ENCODE assay signal across 30 cellular contexts in genomic region chr2:125037135-125037653, GRCh38.
"Had no signal": no experiment of that assay in that cellular context is flagged by ENCODE, and none has a peak within 500 bp of the region (broad histone marks: within the 10 kb centered on the region; RNA-seq: fewer than 3 reads in every experiment).

No MANE protein-coding gene starts in this region.

- ATAC-seq: activated naive CD4-positive, alpha-beta T cell treated with anti-CD3 and anti-CD28 coated beads, Interleukin-2, amount 50 U/mL, for 72 hours; activated T-cell treated with anti-CD3 and anti-CD28 coated beads, Interleukin-2, amount 50 U/mL, for 72 hours; effector memory CD8-positive, alpha-beta T cell; WTC11 had no signal

- H3K27ac ChIP-seq: ascending aorta, breast epithelium, cardiac muscle cell, coronary artery, dorsolateral prefrontal cortex, epithelial cell of prostate, VCaP had no signal

- H3K36me3 Mint-ChIP-seq: activated naive CD4-positive, alpha-beta T cell treated with anti-CD3 and anti-CD28 coated beads, Interleukin-2, amount 10 ng/mL, durations not matched to agents 7 days and 5 days; activated naive CD8-positive, alpha-beta T cell treated with anti-CD3 and anti-CD28 coated beads, Interleukin-2, amount 10 ng/mL, durations not matched to agents 7 days and 5 days; brain had no signal

- H3K27me3 Mint-ChIP-seq: activated CD4-positive, alpha-beta memory T cell treated with anti-CD3 and anti-CD28 coated beads, Interleukin-2, amount 10 ng/mL, durations not matched to agents 7 days and 5 days; activated CD4-positive, alpha-beta T cell treated with anti-CD3 and anti-CD28 coated beads, Interleukin-2, amount 10 ng/mL, durations not matched to agents 7 days and 5 days; activated naive CD4-positive, alpha-beta T cell treated with anti-CD3 and anti-CD28 coated beads, Interleukin-2, amount 10 ng/mL, durations not matched to agents 7 days and 5 days; activated naive CD8-positive, alpha-beta T cell treated with anti-CD3 and anti-CD28 coated beads, Interleukin-2, amount 10 ng/mL, durations not matched to agents 7 days and 5 days; activated T-cell treated with anti-CD3 and anti-CD28 coated beads, Interleukin-2, amount 50 U/mL, for 24 hours; dendritic cell treated with granulocyte-macrophage colony-stimulating factor and Interleukin-4, amounts not matched to agents 40 ng/mL and 50 ng/mL, for 4 days; effector memory CD8-positive, alpha-beta T cell had no signal

- H3K9me3 ChIP-seq: breast epithelium had no signal

- H3K27me3 ChIP-seq: ascending aorta, breast epithelium, cardiac muscle cell, dorsolateral prefrontal cortex had no signal

- H3K36me3 ChIP-seq: ascending aorta, breast epithelium, cardiac muscle cell had no signal

- H3K4me3 ChIP-seq: ascending aorta, breast epithelium, cardiac muscle cell, coronary artery, dorsolateral prefrontal cortex had no signal

- H3K4me3 Mint-ChIP-seq: activated CD4-positive, alpha-beta memory T cell treated with anti-CD3 and anti-CD28 coated beads, Interleukin-2, amount 10 ng/mL, durations not matched to agents 7 days and 5 days; activated CD4-positive, alpha-beta T cell treated with anti-CD3 and anti-CD28 coated beads, Interleukin-2, amount 10 ng/mL, durations not matched to agents 7 days and 5 days; activated naive CD4-positive, alpha-beta T cell treated with anti-CD3 and anti-CD28 coated beads, Interleukin-2, amount 10 ng/mL, durations not matched to agents 7 days and 5 days; activated naive CD8-positive, alpha-beta T cell treated with anti-CD3 and anti-CD28 coated beads, Interleukin-2, amount 10 ng/mL, durations not matched to agents 7 days and 5 days; activated T-cell treated with anti-CD3 and anti-CD28 coated beads, Interleukin-2, amount 50 U/mL, for 24 hours; activated T-cell treated with anti-CD3 and anti-CD28 coated beads, Interleukin-2, amount 50 U/mL, for 72 hours; brain; dendritic cell treated with granulocyte-macrophage colony-stimulating factor and Interleukin-4, amounts not matched to agents 40 ng/mL and 50 ng/mL, for 4 days; effector memory CD8-positive, alpha-beta T cell; WTC11 had no signal

- DNase-seq: activated CD4-positive, alpha-beta memory T cell treated with anti-CD3 and anti-CD28 coated beads, Interleukin-2, amount 10 ng/mL, durations not matched to agents 7 days and 5 days; activated CD4-positive, alpha-beta T cell treated with anti-CD3 and anti-CD28 coated beads for 1 hour; activated CD4-positive, alpha-beta T cell treated with anti-CD3 and anti-CD28 coated beads for 4 hours; activated CD4-positive, alpha-beta T cell treated with anti-CD3 and anti-CD28 coated beads, Interleukin-2, amount 10 ng/mL, durations not matched to agents 7 days and 5 days; activated CD4-positive, alpha-beta T cell treated with anti-CD3 and anti-CD28 coated beads, Interleukin-2, amount 50 U/mL, for 4 hours; activated CD8-positive, alpha-beta memory T cell treated with anti-CD3 and anti-CD28 coated beads, Interleukin-2, amount 50 U/mL, for 48 hours; activated gamma-delta T cell; activated naive CD4-positive, alpha-beta T cell; activated naive CD4-positive, alpha-beta T cell treated with anti-CD3 and anti-CD28 coated beads, Interleukin-2, amount 10 ng/mL, durations not matched to agents 7 days and 5 days; activated naive CD8-positive, alpha-beta T cell treated with anti-CD3 and anti-CD28 coated beads, Interleukin-2, amount 10 ng/mL, durations not matched to agents 7 days and 5 days; activated T-cell treated with anti-CD3 and anti-CD28 coated beads for 4 hours; activated T-cell treated with anti-CD3 and anti-CD28 coated beads, Interleukin-2, amount 50 U/mL, for 24 hours; activated T-cell treated with anti-CD3 and anti-CD28 coated beads, Interleukin-2, amount 50 U/mL, for 72 hours; central memory CD4-positive, alpha-beta T cell; cerebellar nuclear complex; dorsolateral prefrontal cortex; effector memory CD8-positive, alpha-beta T cell; foreskin fibroblast; head of caudate nucleus; T-helper 2 cell had no signal

- H3K27ac Mint-ChIP-seq: activated CD4-positive, alpha-beta memory T cell treated with anti-CD3 and anti-CD28 coated beads, Interleukin-2, amount 10 ng/mL, durations not matched to agents 7 days and 5 days; activated CD4-positive, alpha-beta T cell treated with anti-CD3 and anti-CD28 coated beads, Interleukin-2, amount 10 ng/mL, durations not matched to agents 7 days and 5 days; activated naive CD4-positive, alpha-beta T cell treated with anti-CD3 and anti-CD28 coated beads, Interleukin-2, amount 10 ng/mL, durations not matched to agents 7 days and 5 days; activated naive CD4-positive, alpha-beta T cell treated with anti-CD3 and anti-CD28 coated beads, Interleukin-2, amount 50 U/mL, for 72 hours; activated naive CD8-positive, alpha-beta T cell treated with anti-CD3 and anti-CD28 coated beads, Interleukin-2, amount 10 ng/mL, durations not matched to agents 7 days and 5 days; activated T-cell treated with anti-CD3 and anti-CD28 coated beads, Interleukin-2, amount 50 U/mL, for 24 hours; activated T-cell treated with anti-CD3 and anti-CD28 coated beads, Interleukin-2, amount 50 U/mL, for 72 hours; brain; dendritic cell treated with granulocyte-macrophage colony-stimulating factor and Interleukin-4, amounts not matched to agents 40 ng/mL and 50 ng/mL, for 4 days; effector memory CD8-positive, alpha-beta T cell; WTC11 had no signal

- H3K4me1 ChIP-seq: ascending aorta, breast epithelium had no signal

- H3K4me1 Mint-ChIP-seq: activated CD4-positive, alpha-beta memory T cell treated with anti-CD3 and anti-CD28 coated beads, Interleukin-2, amount 10 ng/mL, durations not matched to agents 7 days and 5 days; activated CD4-positive, alpha-beta T cell treated with anti-CD3 and anti-CD28 coated beads, Interleukin-2, amount 10 ng/mL, durations not matched to agents 7 days and 5 days; activated naive CD4-positive, alpha-beta T cell treated with anti-CD3 and anti-CD28 coated beads, Interleukin-2, amount 10 ng/mL, durations not matched to agents 7 days and 5 days; activated naive CD8-positive, alpha-beta T cell treated with anti-CD3 and anti-CD28 coated beads, Interleukin-2, amount 10 ng/mL, durations not matched to agents 7 days and 5 days; brain had no signal
